18 cellular contexts compared by ENCODE assay signal in the genomic region with DNA sequence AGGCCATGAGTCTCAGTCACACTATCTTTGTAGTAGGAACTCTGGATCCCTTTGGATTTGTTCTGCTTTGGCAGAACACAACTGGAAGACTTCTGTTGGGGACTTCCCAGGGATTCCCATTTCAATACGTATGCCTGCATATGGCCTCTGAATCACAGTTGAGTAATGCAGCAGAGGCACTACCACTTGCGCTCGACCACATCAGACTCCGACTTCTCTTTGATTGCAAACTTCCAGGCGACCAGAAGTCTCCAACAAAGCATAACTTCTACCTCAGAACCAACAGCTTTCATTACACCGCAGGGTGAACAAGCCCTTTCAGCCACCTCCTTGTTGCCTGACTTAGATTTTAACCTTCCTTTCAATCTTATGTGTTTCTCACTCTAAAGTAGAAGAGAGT.
"Had no signal": no experiment of that assay in that cellular context is flagged by ENCODE, and none has a peak within 500 bp of the region (broad histone marks: within the 10 kb centered on the region; RNA-seq: fewer than 3 reads in every experiment).

No MANE protein-coding gene starts in this region.

- H3K4me3 ChIP-seq: gastrocnemius medialis, heart right ventricle, left lung had no signal

- H3K9me3 ChIP-seq: gastrocnemius medialis, heart right ventricle, neutrophil had no signal

- DNase-seq: activated CD4-positive, alpha-beta T cell treated with anti-CD3 and anti-CD28 coated beads, Interleukin-2, amount 10 ng/mL, durations not matched to agents 24 days and 14 days; activated CD4-positive, CD25-positive, alpha-beta regulatory T cell; activated CD8-positive, alpha-beta memory T cell treated with anti-CD3 and anti-CD28 coated beads, Interleukin-2, amount 50 U/mL, for 48 hours; activated naive CD4-positive, alpha-beta T cell; activated naive CD8-positive, alpha-beta T cell treated with anti-CD3 and anti-CD28 coated beads, Interleukin-2, amount 10 ng/mL, durations not matched to agents 7 days and 5 days; anterior cingulate cortex; effector memory CD8-positive, alpha-beta T cell; gastrocnemius medialis; heart right ventricle; left lung; naive thymus-derived CD8-positive, alpha-beta T cell; stimulated activated CD4-positive, alpha-beta T cell treated with anti-CD3 and anti-CD28 coated beads, Interleukin-12 subunit alpha, Interleukin-12 subunit beta, amount 100 ng/mL, for 4 hours; stimulated activated CD4-positive, alpha-beta T cell treated with anti-CD3 and anti-CD28 coated beads, Interleukin-2, amount 100 ng/mL, for 24 hours had no signal

- H3K4me1 ChIP-seq: gastrocnemius medialis, heart right ventricle, left lung, parathyroid adenoma had no signal

- H3K36me3 ChIP-seq: gastrocnemius medialis, heart right ventricle, left lung, neutrophil had no signal

- H3K27ac Mint-ChIP-seq: activated CD4-positive, alpha-beta T cell treated with anti-CD3 and anti-CD28 coated beads, Interleukin-2, amount 10 ng/mL, durations not matched to agents 24 days and 14 days; activated naive CD8-positive, alpha-beta T cell treated with anti-CD3 and anti-CD28 coated beads, Interleukin-2, amount 10 ng/mL, durations not matched to agents 7 days and 5 days; dendritic cell treated with granulocyte-macrophage colony-stimulating factor and Interleukin-4, amounts not matched to agents 40 ng/mL and 50 ng/mL, for 4 days; effector memory CD8-positive, alpha-beta T cell; naive thymus-derived CD8-positive, alpha-beta T cell; stimulated activated effector memory CD8-positive, alpha-beta T cell treated with anti-CD3 and anti-CD28 coated beads, Interleukin-12 subunit alpha, Interleukin-12 subunit beta, amount 100 ng/mL, for 72 hours had no signal

- H3K27me3 ChIP-seq: gastrocnemius medialis, left lung, neutrophil had no signal

- H3K36me3 Mint-ChIP-seq: activated naive CD8-positive, alpha-beta T cell treated with anti-CD3 and anti-CD28 coated beads, Interleukin-2, amount 10 ng/mL, durations not matched to agents 7 days and 5 days; naive thymus-derived CD8-positive, alpha-beta T cell; stimulated activated effector memory CD8-positive, alpha-beta T cell treated with anti-CD3 and anti-CD28 coated beads, Interleukin-12 subunit alpha, Interleukin-12 subunit beta, amount 100 ng/mL, for 72 hours had no signal

- ATAC-seq: effector memory CD8-positive, alpha-beta T cell; gastrocnemius medialis; heart right ventricle; left lung; naive thymus-derived CD8-positive, alpha-beta T cell; stimulated activated effector memory CD8-positive, alpha-beta T cell treated with anti-CD3 and anti-CD28 coated beads, Interleukin-12 subunit alpha, Interleukin-12 subunit beta, amount 100 ng/mL, for 72 hours had no signal

- H2AFZ ChIP-seq: parathyroid adenoma had no signal

- H3K9me3 Mint-ChIP-seq: activated naive CD8-positive, alpha-beta T cell treated with anti-CD3 and anti-CD28 coated beads, Interleukin-2, amount 10 ng/mL, durations not matched to agents 7 days and 5 days had no signal

- H3K9ac ChIP-seq: parathyroid adenoma had no signal

- H3K4me1 Mint-ChIP-seq: activated CD4-positive, alpha-beta T cell treated with anti-CD3 and anti-CD28 coated beads, Interleukin-2, amount 10 ng/mL, durations not matched to agents 24 days and 14 days; activated naive CD8-positive, alpha-beta T cell treated with anti-CD3 and anti-CD28 coated beads, Interleukin-2, amount 10 ng/mL, durations not matched to agents 7 days and 5 days; naive thymus-derived CD8-positive, alpha-beta T cell; stimulated activated effector memory CD8-positive, alpha-beta T cell treated with anti-CD3 and anti-CD28 coated beads, Interleukin-12 subunit alpha, Interleukin-12 subunit beta, amount 100 ng/mL, for 72 hours had no signal

- H3K4me3 Mint-ChIP-seq: activated CD4-positive, alpha-beta T cell treated with anti-CD3 and anti-CD28 coated beads, Interleukin-2, amount 10 ng/mL, durations not matched to agents 24 days and 14 days; activated naive CD8-positive, alpha-beta T cell treated with anti-CD3 and anti-CD28 coated beads, Interleukin-2, amount 10 ng/mL, durations not matched to agents 7 days and 5 days; dendritic cell treated with granulocyte-macrophage colony-stimulating factor and Interleukin-4, amounts not matched to agents 40 ng/mL and 50 ng/mL, for 4 days; effector memory CD8-positive, alpha-beta T cell; naive thymus-derived CD8-positive, alpha-beta T cell; stimulated activated effector memory CD8-positive, alpha-beta T cell treated with anti-CD3 and anti-CD28 coated beads, Interleukin-12 subunit alpha, Interleukin-12 subunit beta, amount 100 ng/mL, for 72 hours had no signal

- H3K27me3 Mint-ChIP-seq: activated CD4-positive, alpha-beta T cell treated with anti-CD3 and anti-CD28 coated beads, Interleukin-2, amount 10 ng/mL, durations not matched to agents 24 days and 14 days; activated naive CD8-positive, alpha-beta T cell treated with anti-CD3 and anti-CD28 coated beads, Interleukin-2, amount 10 ng/mL, durations not matched to agents 7 days and 5 days; dendritic cell treated with granulocyte-macrophage colony-stimulating factor and Interleukin-4, amounts not matched to agents 40 ng/mL and 50 ng/mL, for 4 days; effector memory CD8-positive, alpha-beta T cell; naive thymus-derived CD8-positive, alpha-beta T cell had no signal

- H3K27ac ChIP-seq: epithelial cell of prostate, gastrocnemius medialis, heart right ventricle, left lung, neutrophil, parathyroid adenoma had no signal
